8 cellular contexts compared by ENCODE assay signal in the genomic region with DNA sequence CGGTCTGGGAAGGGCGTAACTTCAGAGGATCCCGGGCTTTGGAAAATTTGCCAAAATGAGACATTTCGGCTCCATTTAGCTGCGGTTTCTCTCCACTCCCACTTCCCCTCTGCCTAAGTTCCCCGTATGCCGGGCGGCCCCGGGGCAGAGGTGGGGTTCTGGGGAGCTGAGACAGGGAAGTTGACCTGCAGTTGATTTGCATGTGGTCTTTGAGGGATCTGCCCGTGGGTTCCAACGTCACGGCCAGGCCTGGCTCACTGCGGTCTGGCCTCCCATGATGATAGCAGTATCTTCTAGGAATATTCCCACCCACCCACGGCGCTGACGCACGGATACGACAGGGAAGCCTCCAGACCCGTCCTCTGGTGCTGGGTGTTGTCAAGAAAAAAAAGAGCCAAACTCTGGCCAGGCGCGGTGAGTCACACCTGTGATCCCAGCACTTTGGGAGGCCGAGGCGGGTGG. TPM values are rescaled to one million over a fixed set of nuclear protein-coding genes. Genes with fewer than 3 reads are reported as not detected.
DNase-seq lines count a peak whose midpoint lies in the region; ATAC-seq and TF ChIP-seq lines count a peak whose summit lies in the region.

No MANE protein-coding gene starts in this region.

- H3K9me3 ChIP-seq in spleen = peaks cover 0 to 3% (median 0%) of the 10 kb centered on the region in 8 donors
- no peaks in the 10 kb centered on the region for H3K9me3 ChIP-seq in CD4-positive, alpha-beta T cell (ENCODE audit: control insufficient read depth, low read length)

- TF ChIP-seq POLR2A in spleen (IDR thresholded peaks at IDR 0.05) = no peak

- peak; percentile 81 for ATAC-seq in HG03442 (IDR thresholded peaks at IDR 0.05; ENCODE audit: unreplicated experiment)
- no peak for ATAC-seq in HG02970 (IDR thresholded peaks at IDR 0.05; ENCODE audit: low FRiP score, unreplicated experiment)
- ATAC-seq in HG03571 (IDR thresholded peaks at IDR 0.05; ENCODE audit: unreplicated experiment) = no peak
- ATAC-seq in CD4-positive, alpha-beta T cell (ENCODE audit: poor library complexity) = no peak

- H3K4me3 ChIP-seq in coronary artery (no peak overlapping the region), spleen (peak overlapping the region in 1 of 8 donors; percentile 42)

- POLR2A ChIA-PET in CD4-positive, alpha-beta T cell (lab: Charles Lee) = no interaction called here

- H3K27me3 ChIP-seq in spleen (replicated peaks in 1 of 7) = peaks cover 0 to 3% (median 0%) of the 10 kb centered on the region in 7 donors
- H3K27me3 ChIP-seq in CD4-positive, alpha-beta T cell (ENCODE audit: control insufficient read depth, insufficient read depth, low read length) = no peaks in the 10 kb centered on the region

- TF ChIP-seq CTCF in coronary artery (IDR thresholded peaks at IDR 0.05) (no peak), spleen (IDR thresholded peaks at IDR 0.05 in 8 of 11, conservative IDR thresholded peaks at IDR 0.05 in 3 of 11) (no peak)
- TF ChIP-seq CTCF in CD4-positive, alpha-beta T cell (IDR thresholded peaks at IDR 0.05) = no peak

- no peaks in the 10 kb centered on the region for H3K36me3 Mint-ChIP-seq in CD4-positive, alpha-beta T cell (ENCODE audit: low read depth)

- no peaks in the 10 kb centered on the region for H3K9me3 Mint-ChIP-seq in CD4-positive, alpha-beta T cell

- intact Hi-C loops in spleen (cut with DNase I; ENCODE audit: low total_unique reads) = no loop called here
- intact Hi-C loops in CD4-positive, alpha-beta T cell (cut with DNase I, micrococcal nuclease) = loop anchor here in 1 of 2 experiments (10.0 kb wide), 1 partner anchor 355 kb away; a partner anchor contains a TSS

- DNase-seq in GM19238 (ENCODE audit: insufficient read length, low spot score) (peak; percentile 35), coronary artery (ENCODE audit: low spot score) (peak; percentile 76), spleen (peak; percentile 93), retina (no peak)
- DNase-seq in CD4-positive, alpha-beta T cell = no peak

- CTCF ChIA-PET in CD4-positive, alpha-beta T cell (lab: Charles Lee) = no interaction called here

- H3K27me3 Mint-ChIP-seq in CD4-positive, alpha-beta T cell = no peaks in the 10 kb centered on the region

- peaks cover 0 to 25% (median 3%) of the 10 kb centered on the region in 6 donors for H3K4me1 ChIP-seq in spleen

- H3K4me1 Mint-ChIP-seq in CD4-positive, alpha-beta T cell (ENCODE audit: low read depth) = peaks cover 13% of the 10 kb centered on the region

- WGBS in spleen, 5 donors = 34 to 63% (median 39%) methylated on average over 23 of the region's 23 CpGs

- H3K36me3 ChIP-seq in spleen = no peaks in the 10 kb centered on the region

- H3K27ac ChIP-seq in coronary artery (no peak overlapping the region), spleen (peak overlapping the region in 3 of 8 donors; percentile 40 to 60 (median 45))
- H3K27ac ChIP-seq in CD4-positive, alpha-beta T cell (ENCODE audit: low read depth, low read length) = no peak overlapping the region

- no peak overlapping the region for H3K27ac Mint-ChIP-seq in CD4-positive, alpha-beta T cell

- no peak overlapping the region for H3K4me3 Mint-ChIP-seq in CD4-positive, alpha-beta T cell

RNA-seq across cellular contexts. Expression of a gene that starts 27.3 kb away (rescaled TPM):
- total RNA-seq in spleen = under 1 TPM in 4 of 7 donors, not detected in 3; 0.26 to 0.98 (median 0.37) TPM
- polyA plus RNA-seq in spleen = 1 to 10 TPM in 1 of 3 donors, under 1 TPM in 1, not detected in 1; 0.55 to 1.8 TPM
- under 1 TPM; 0.16 to 0.42 TPM for total RNA-seq in CD4-positive, alpha-beta T cell

RNA-seq across cellular contexts. Expression of a gene that starts 28.9 kb away (rescaled TPM):
- 10 to 100 TPM in 6 of 7 donors, 1 to 10 TPM in 1; 5.3 to 62.4 (median 25.5) TPM for total RNA-seq in spleen
- 10 to 100 TPM; 16.2 to 53.7 (median 25.5) TPM for polyA plus RNA-seq in spleen
- total RNA-seq in CD4-positive, alpha-beta T cell = 1 to 10 TPM; 1.0 TPM

Comparison
In these comparisons a context has a peak if more than half of its experiments do, and no peak if none do; other contexts are left out.
1. DNase-seq: peak in GM19238 (single experiment), coronary artery (single experiment) and spleen (single experiment); none in retina (single experiment) and CD4-positive, alpha-beta T cell (0 of 10).